13 cellular contexts compared by ENCODE assay signal in genomic region chr18:76457957-76458356, GRCh38.
"Had no signal": no experiment of that assay in that cellular context is flagged by ENCODE, and none has a peak within 500 bp of the region (broad histone marks: within the 10 kb centered on the region; RNA-seq: fewer than 3 reads in every experiment).

No MANE protein-coding gene starts in this region.

- H3K27me3 ChIP-seq: right lobe of liver, thyroid gland had no signal

- ATAC-seq: activated CD8-positive, alpha-beta T cell treated with anti-CD3 and anti-CD28 coated beads for 36 hours; left ventricle myocardium superior; right lobe of liver had no signal

- H3K9me3 Mint-ChIP-seq: activated CD8-positive, alpha-beta T cell treated with anti-CD3 and anti-CD28 coated beads for 36 hours; activated T-helper 1 cell treated with anti-CD3 and anti-CD28 coated beads, Interleukin-12 subunit alpha, Interleukin-12 subunit beta, Interleukin-2, Interleukin-4 antibody, amounts not matched to agents 30 ng/mL and 10 ng/mL and 1 ng/mL, durations not matched to agents 14 hours and 24 hours and 36 hours; mesothelial cell of epicardium had no signal

- H3K9me3 ChIP-seq: prostate gland, right lobe of liver, thyroid gland had no signal

- DNase-seq: activated CD8-positive, alpha-beta T cell treated with anti-CD3 and anti-CD28 coated beads for 36 hours; activated naive CD4-positive, alpha-beta T cell; foreskin melanocyte; kidney; nucleus accumbens; right lobe of liver; stimulated activated CD4-positive, alpha-beta T cell treated with anti-CD3 and anti-CD28 coated beads, Interleukin-4, amount 100 ng/mL, for 24 hours; T1000; thyroid gland had no signal

- H3K27me3 Mint-ChIP-seq: activated CD8-positive, alpha-beta T cell treated with anti-CD3 and anti-CD28 coated beads for 36 hours had no signal

- H3K36me3 ChIP-seq: prostate gland, right lobe of liver, thyroid gland had no signal

- H3K4me3 ChIP-seq: prostate gland, right lobe of liver, thyroid gland had no signal

- H3K4me3 Mint-ChIP-seq: activated CD8-positive, alpha-beta T cell treated with anti-CD3 and anti-CD28 coated beads for 36 hours; activated T-helper 1 cell treated with anti-CD3 and anti-CD28 coated beads, Interleukin-12 subunit alpha, Interleukin-12 subunit beta, Interleukin-2, Interleukin-4 antibody, amounts not matched to agents 30 ng/mL and 10 ng/mL and 1 ng/mL, durations not matched to agents 14 hours and 24 hours and 36 hours; mesothelial cell of epicardium had no signal

- H3K27ac Mint-ChIP-seq: activated CD8-positive, alpha-beta T cell treated with anti-CD3 and anti-CD28 coated beads for 36 hours; activated T-helper 1 cell treated with anti-CD3 and anti-CD28 coated beads, Interleukin-12 subunit alpha, Interleukin-12 subunit beta, Interleukin-2, Interleukin-4 antibody, amounts not matched to agents 30 ng/mL and 10 ng/mL and 1 ng/mL, durations not matched to agents 14 hours and 24 hours and 36 hours had no signal

- H3K27ac ChIP-seq: prostate gland, right lobe of liver, thyroid gland had no signal

- H3K4me1 ChIP-seq: right lobe of liver had no signal
